In genomic region chr9:83154087-83154736, GRCh38 we compare ENCODE assay signal across 8 cellular contexts.
DNase-seq lines count a peak whose midpoint lies in the region; ATAC-seq and TF ChIP-seq lines count a peak whose summit lies in the region.

No MANE protein-coding gene starts in this region.

- H4K20me1 ChIP-seq in hepatocyte (ENCODE audit: insufficient read depth, poor library complexity, severe bottlenecking) = no peaks in the 10 kb centered on the region

- H3K4me3 ChIP-seq in hepatocyte = no peak overlapping the region

- peak; percentile 97 for ATAC-seq in GM21619 (IDR thresholded peaks at IDR 0.05; ENCODE audit: unreplicated experiment)

- H3K79me2 ChIP-seq in hepatocyte = no peaks in the 10 kb centered on the region

- peak overlapping the region; percentile 7 for H2AFZ ChIP-seq in hepatocyte

- no peaks in the 10 kb centered on the region for H3K9me3 ChIP-seq in hepatocyte (ENCODE audit: low read depth)

- no peaks in the 10 kb centered on the region for H3K36me3 ChIP-seq in hepatocyte (replicated peaks; ENCODE audit: insufficient read depth, low read depth)

- H3K9me2 ChIP-seq in hepatocyte (replicated peaks; ENCODE audit: insufficient read depth) = no peaks in the 10 kb centered on the region

- peak; percentile 1 for DNase-seq in GM04503 (ENCODE audit: low read depth)
- DNase-seq in HPDE6-E6E7 (ENCODE audit: extremely low spot score) = peak; percentile 71
- peak; percentile 70 for DNase-seq in hepatocyte (ENCODE audit: low spot score)
- no peak for DNase-seq in NCI-H748 (lab: John Stamatoyannopoulos, UW; ENCODE audit: unreplicated experiment)
- no peak for DNase-seq in dedifferentiated amniotic fluid mesenchymal stem cell (ENCODE audit: extremely low spot score)
- DNase-seq in SKM-1 treated with dmso at 0.1 percent for 144 hours (lab: John Stamatoyannopoulos, UW; ENCODE audit: unreplicated experiment) = no peak
- no peak for DNase-seq in NCI-H2227 (lab: John Stamatoyannopoulos, UW; ENCODE audit: unreplicated experiment)

- WGBS in hepatocyte (ENCODE audit: low lambda C conversion rate, missing lambda C conversion rate) = 84% methylated on average over 2 of the region's 2 CpGs

- H3K4me2 ChIP-seq in hepatocyte = peak overlapping the region; percentile 17

- TF ChIP-seq CTCF in hepatocyte (IDR thresholded peaks at IDR 0.05; ENCODE audit: poor library complexity) = no peak

- peak overlapping the region; percentile 93 for H3K27ac ChIP-seq in hepatocyte

- H3K4me1 ChIP-seq in hepatocyte (ENCODE audit: insufficient read depth) = peaks cover 8% of the 10 kb centered on the region

- H3K27me3 ChIP-seq in hepatocyte = no peaks in the 10 kb centered on the region

Comparison
In these comparisons a context has a peak if more than half of its experiments do, and no peak if none do; other contexts are left out.
1. DNase-seq: peak in GM04503 (single experiment), HPDE6-E6E7 (single experiment) and hepatocyte (single experiment); none in NCI-H748 (single experiment), dedifferentiated amniotic fluid mesenchymal stem cell (single experiment), SKM-1 treated with dmso at 0.1 percent for 144 hours (single experiment) and NCI-H2227 (single experiment).